In the genomic region with DNA sequence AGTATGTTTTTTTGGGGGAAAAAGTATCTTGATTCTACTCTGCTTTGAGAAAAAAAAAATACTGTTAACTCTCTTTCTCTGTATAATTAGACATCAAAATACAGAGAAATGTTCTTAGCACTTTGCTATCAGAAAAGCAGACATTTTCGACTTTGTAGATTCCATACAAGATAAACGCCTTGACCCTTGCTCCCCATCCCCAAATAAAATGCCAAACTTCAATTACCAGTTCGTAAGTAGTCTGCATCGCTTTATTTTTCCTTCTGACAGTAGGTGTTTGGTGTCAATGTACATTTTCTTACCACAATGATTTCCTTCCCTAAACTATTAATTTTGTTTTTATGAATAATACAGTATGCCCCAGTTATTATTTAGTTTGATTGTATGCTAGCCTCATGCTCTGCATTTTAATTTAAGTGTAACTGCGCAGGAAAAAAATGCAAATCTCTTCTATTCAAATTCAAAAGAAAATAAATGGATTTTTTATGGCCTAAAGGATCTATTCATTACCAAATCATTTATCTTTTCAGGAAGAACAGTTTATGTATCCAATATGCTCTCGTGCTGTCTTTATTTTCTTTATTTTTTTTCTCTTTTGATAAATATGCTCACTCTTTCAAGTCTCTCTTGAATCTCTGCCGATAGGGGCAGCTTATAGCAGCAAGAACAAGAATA, we compare ENCODE assay signal across 10 cellular contexts.
DNase-seq lines count a peak whose midpoint lies in the region; FAIRE-seq and TF ChIP-seq lines count a peak whose summit lies in the region.
"Had no signal": no experiment of that assay in that cellular context is flagged by ENCODE, and none has a peak within 500 bp of the region (broad histone marks: within the 10 kb centered on the region; RNA-seq: fewer than 3 reads in every experiment).

No MANE protein-coding gene starts in this region.

- POLR2A ChIA-PET in H1 (lab: Charles Lee; ENCODE audit: partially characterized antibody), result interaction anchor here (0.6 to 1.7 kb wide), 2 partner anchors 17 to 52 kb away, joined by 3 read pairs; no protein-coding TSS in a partner anchor

- H2BK20ac ChIP-seq in H1 (ENCODE audit: low read length), result no peak overlapping the region

- TF ChIP-seq CTCF in OCI-LY3 (IDR thresholded peaks at IDR 0.05; ENCODE audit: low read depth, low read length), result no peak
- no peak for TF ChIP-seq CTCF in H1 (IDR thresholded peaks at IDR 0.05; ENCODE audit: control extremely low read depth in 1 of 3, insufficient read depth in 1 of 3, low read depth in 1 of 3, low read length in 3 of 3)
- TF ChIP-seq CTCF in progenitor cell of endocrine pancreas (IDR thresholded peaks at IDR 0.05; ENCODE audit: unreplicated experiment), result peak; percentile 20

- H3K4me1 Mint-ChIP-seq in T-helper 2 cell treated with Interferon-gamma antibody and Interleukin-4, amounts not matched to agents 5 μg/mL and 100 μg/mL, for 36 hours (ENCODE audit: low read depth), result peaks cover 28% of the 10 kb centered on the region
- H3K4me1 Mint-ChIP-seq in progenitor cell of endocrine pancreas (ENCODE audit: low read depth), result peaks cover 28% of the 10 kb centered on the region

- no peak overlapping the region for H2AK5ac ChIP-seq in H1 (ENCODE audit: low read depth, low read length)

- H3K27ac ChIP-seq in OCI-LY3 (ENCODE audit: low read length) (no peak overlapping the region), H1 (ENCODE audit: low read depth, low read length) (no peak overlapping the region)
- H3K27ac ChIP-seq: testis had no signal

- no peak for TF ChIP-seq RAD21 in H1 (IDR thresholded peaks at IDR 0.05 in 1 of 2, conservative IDR thresholded peaks at IDR 0.05 in 1 of 2; ENCODE audit: low read depth in 2 of 2, low read length in 2 of 2)

- H3K36me3 Mint-ChIP-seq in T-helper 2 cell treated with Interferon-gamma antibody and Interleukin-4, amounts not matched to agents 5 μg/mL and 100 μg/mL, for 36 hours (ENCODE audit: low read depth), result no peaks in the 10 kb centered on the region
- H3K36me3 Mint-ChIP-seq in progenitor cell of endocrine pancreas (ENCODE audit: insufficient read depth), result no peaks in the 10 kb centered on the region

- no peak for DNase-seq in T-helper 2 cell treated with Interferon-gamma antibody and Interleukin-4, amounts not matched to agents 5 μg/mL and 100 μg/mL, for 36 hours (ENCODE audit: low spot score)
- DNase-seq in T-helper 2 cell (no peak), H1 (ENCODE audit: low read depth in 1 of 2, low spot score in 2 of 2) (no peak), progenitor cell of endocrine pancreas (ENCODE audit: low spot score, unreplicated experiment) (no peak), hepatic stellate cell (ENCODE audit: low spot score) (no peak), amygdala (lab: John Stamatoyannopoulos, UW) (no peak)
- no peak for DNase-seq in effector CD8-positive, alpha-beta T cell (lab: John Stamatoyannopoulos, UW)
- DNase-seq: NCI-H1930 had no signal

- H3K4me2 ChIP-seq in OCI-LY3 (ENCODE audit: low read length) (no peak overlapping the region), H1 (ENCODE audit: insufficient read depth in 1 of 2, low read depth in 2 of 2, low read length in 2 of 2) (0 out of 4 replicates have a peak overlapping the region, but pooled peaks have one; percentile 4 to 24)

- H3K27ac Mint-ChIP-seq in T-helper 2 cell treated with Interferon-gamma antibody and Interleukin-4, amounts not matched to agents 5 μg/mL and 100 μg/mL, for 36 hours, result peak overlapping the region; percentile 82
- peak overlapping the region; percentile 63 for H3K27ac Mint-ChIP-seq in progenitor cell of endocrine pancreas

- no peak overlapping the region for H3K9ac ChIP-seq in OCI-LY3 (ENCODE audit: low read length)
- H3K9ac ChIP-seq in H1 (replicated peaks in 1 of 4; ENCODE audit: extremely low read depth in 1 of 4, low read depth in 3 of 4, low read length in 3 of 4), result no peak overlapping the region

- no peak overlapping the region for H3K23ac ChIP-seq in H1 (ENCODE audit: insufficient read length)

- no peaks in the 10 kb centered on the region for H3K27me3 Mint-ChIP-seq in T-helper 2 cell treated with Interferon-gamma antibody and Interleukin-4, amounts not matched to agents 5 μg/mL and 100 μg/mL, for 36 hours (ENCODE audit: low read depth)
- H3K27me3 Mint-ChIP-seq in progenitor cell of endocrine pancreas, result no peaks in the 10 kb centered on the region

- 73% methylated on average over 7 of the region's 7 CpGs; no CpG with 5 or more reads in 1 of the 2 experiments for WGBS in H1 (ENCODE audit: extremely low coverage in 1 of 2, insufficient coverage in 1 of 2, insufficient read length in 1 of 2, insufficient replicate concordance in 2 of 2, low coverage in 1 of 2, low lambda C conversion rate in 2 of 2, missing lambda C conversion rate in 1 of 2), 2 experiments

- no peak overlapping the region for H3K4ac ChIP-seq in H1 (replicated peaks; ENCODE audit: insufficient read length, low read depth, low read length)

- no peaks in the 10 kb centered on the region for H3K79me2 ChIP-seq in OCI-LY3 (ENCODE audit: low read length)
- no peaks in the 10 kb centered on the region for H3K79me2 ChIP-seq in H1 (ENCODE audit: control insufficient read depth in 1 of 2, insufficient read depth in 2 of 2, low read length in 2 of 2)

- no peak for TF ChIP-seq POLR2A in H1 (IDR thresholded peaks at IDR 0.05; ENCODE audit: control extremely low read depth in 1 of 2, low read depth in 2 of 2, low read length in 2 of 2)

- H3K14ac ChIP-seq in H1 (ENCODE audit: insufficient read length), result no peak overlapping the region

- no peak for TF ChIP-seq EP300 in H1 (IDR thresholded peaks at IDR 0.05; ENCODE audit: borderline replicate concordance in 1 of 2, low read depth in 2 of 2, low read length in 2 of 2)

- no peaks in the 10 kb centered on the region for H3K27me3 ChIP-seq in OCI-LY3 (ENCODE audit: low read depth, low read length)
- no peaks in the 10 kb centered on the region for H3K27me3 ChIP-seq in H1 (replicated peaks in 1 of 4; ENCODE audit: control insufficient read depth in 3 of 4, extremely low read depth in 1 of 4, insufficient read depth in 3 of 4, low read length in 3 of 4)
- H3K27me3 ChIP-seq: testis had no signal

- H3K4me3 ChIP-seq in OCI-LY3 (ENCODE audit: low read length) (no peak overlapping the region), H1 (ENCODE audit: extremely low read depth in 1 of 4, insufficient read depth in 2 of 4, low read depth in 3 of 4, low read length in 4 of 4) (peak overlapping the region in 1 of 4 experiments; percentile 9; a peak in 1 of 8 replicates)
- H3K4me3 ChIP-seq: testis had no signal

- H4K5ac ChIP-seq in H1 (ENCODE audit: insufficient read length, low read depth, low read length), result no peak overlapping the region

- 0 out of 2 replicates have a peak overlapping the region, but pooled peaks have one; percentile 26 for H3K18ac ChIP-seq in H1 (ENCODE audit: extremely low read depth, low read length)

- H3K79me1 ChIP-seq in H1 (ENCODE audit: low read depth, low read length), result no peaks in the 10 kb centered on the region

- H4K20me1 ChIP-seq in OCI-LY3 (ENCODE audit: insufficient read depth, low read length) (no peaks in the 10 kb centered on the region), H1 (replicated peaks in 1 of 2; ENCODE audit: control insufficient read depth in 1 of 2, insufficient read depth in 2 of 2, low read length in 2 of 2) (no peaks in the 10 kb centered on the region)

- H3K4me1 ChIP-seq in OCI-LY3 (ENCODE audit: low read length), result no peaks in the 10 kb centered on the region
- peaks cover 0 to 8% (median 5%) of the 10 kb centered on the region in 4 experiments; a peak in 6 of 7 replicates for H3K4me1 ChIP-seq in H1 (replicated peaks in 1 of 4; ENCODE audit: control insufficient read depth in 3 of 4, insufficient read depth in 4 of 4, low read length in 3 of 4)

- H3K56ac ChIP-seq in H1 (replicated peaks; ENCODE audit: insufficient read length, low read depth, low read length), result no peak overlapping the region

- no peak overlapping the region for H4K91ac ChIP-seq in H1 (replicated peaks; ENCODE audit: insufficient read length, low read length)

- H3K9me3 Mint-ChIP-seq in T-helper 2 cell treated with Interferon-gamma antibody and Interleukin-4, amounts not matched to agents 5 μg/mL and 100 μg/mL, for 36 hours, result no peaks in the 10 kb centered on the region
- H3K9me3 Mint-ChIP-seq in progenitor cell of endocrine pancreas (ENCODE audit: low read depth), result no peaks in the 10 kb centered on the region

- H3K9me3 ChIP-seq in OCI-LY3 (ENCODE audit: insufficient read depth, low read length) (no peaks in the 10 kb centered on the region), H1 (ENCODE audit: insufficient read depth in 2 of 2, low read depth in 1 of 2, low read length in 1 of 2) (no peaks in the 10 kb centered on the region)
- H3K9me3 ChIP-seq: testis had no signal

- peak overlapping the region; percentile 66 for H3K4me3 Mint-ChIP-seq in T-helper 2 cell treated with Interferon-gamma antibody and Interleukin-4, amounts not matched to agents 5 μg/mL and 100 μg/mL, for 36 hours
- no peak overlapping the region for H3K4me3 Mint-ChIP-seq in progenitor cell of endocrine pancreas (ENCODE audit: low read depth)

- H2BK12ac ChIP-seq in H1 (ENCODE audit: low read depth, low read length), result 0 out of 2 replicates have a peak overlapping the region, but pooled peaks have one; percentile 68

- CTCF ChIA-PET in H1 (lab: Charles Lee; ENCODE audit: partially characterized antibody), result interaction anchor here (1.0 kb wide), 1 partner anchor 13 kb away, joined by 4 read pairs; no protein-coding TSS in a partner anchor

- H3K23me2 ChIP-seq in H1 (ENCODE audit: low read depth, low read length), result no peaks in the 10 kb centered on the region

- H2AFZ ChIP-seq in OCI-LY3 (ENCODE audit: low read depth, low read length), result peak overlapping the region; percentile 49; the same call in 1 of the 2 replicates
- H2AFZ ChIP-seq in H1 (ENCODE audit: low read length), result peak overlapping the region; percentile 79; the same call in 1 of the 2 replicates

- H2BK5ac ChIP-seq in H1 (ENCODE audit: low read depth, low read length), result no peak overlapping the region

- no peak overlapping the region for H2BK120ac ChIP-seq in H1 (replicated peaks; ENCODE audit: low read depth, low read length)

- no peak overlapping the region for H2BK15ac ChIP-seq in H1 (ENCODE audit: low read length)

- H4K8ac ChIP-seq in H1 (ENCODE audit: extremely low read depth, insufficient read depth, low read length), result no peak overlapping the region

- no peak for FAIRE-seq in H1 (lab: Jason Lieb, UNC)

- H3K36me3 ChIP-seq in OCI-LY3 (replicated peaks; ENCODE audit: low read depth, low read length) (no peaks in the 10 kb centered on the region), H1 (ENCODE audit: control insufficient read depth in 2 of 4, insufficient read depth in 4 of 4, low read length in 3 of 4) (no peaks in the 10 kb centered on the region)

TF ChIP-seq in H1, 55 proteins besides CTCF, POLR2A, EP300 and RAD21 (continues in another document):
- TF ChIP-seq TEAD4 (IDR thresholded peaks at IDR 0.05; ENCODE audit: low read depth, low read length), result no peak
- no peak for TF ChIP-seq TAF7 (optimal IDR thresholded peaks at IDR 0.05; ENCODE audit: borderline replicate concordance, low read depth, low read length)
- TF ChIP-seq, protein P1, sequence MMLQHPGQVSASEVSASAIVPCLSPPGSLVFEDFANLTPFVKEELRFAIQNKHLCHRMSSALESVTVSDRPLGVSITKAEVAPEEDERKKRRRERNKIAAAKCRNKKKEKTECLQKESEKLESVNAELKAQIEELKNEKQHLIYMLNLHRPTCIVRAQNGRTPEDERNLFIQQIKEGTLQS (IDR thresholded peaks at IDR 0.05; ENCODE audit: insufficient read depth, low read depth, low read length), result no peak
